10 cellular contexts compared by ENCODE assay signal in the genomic region with DNA sequence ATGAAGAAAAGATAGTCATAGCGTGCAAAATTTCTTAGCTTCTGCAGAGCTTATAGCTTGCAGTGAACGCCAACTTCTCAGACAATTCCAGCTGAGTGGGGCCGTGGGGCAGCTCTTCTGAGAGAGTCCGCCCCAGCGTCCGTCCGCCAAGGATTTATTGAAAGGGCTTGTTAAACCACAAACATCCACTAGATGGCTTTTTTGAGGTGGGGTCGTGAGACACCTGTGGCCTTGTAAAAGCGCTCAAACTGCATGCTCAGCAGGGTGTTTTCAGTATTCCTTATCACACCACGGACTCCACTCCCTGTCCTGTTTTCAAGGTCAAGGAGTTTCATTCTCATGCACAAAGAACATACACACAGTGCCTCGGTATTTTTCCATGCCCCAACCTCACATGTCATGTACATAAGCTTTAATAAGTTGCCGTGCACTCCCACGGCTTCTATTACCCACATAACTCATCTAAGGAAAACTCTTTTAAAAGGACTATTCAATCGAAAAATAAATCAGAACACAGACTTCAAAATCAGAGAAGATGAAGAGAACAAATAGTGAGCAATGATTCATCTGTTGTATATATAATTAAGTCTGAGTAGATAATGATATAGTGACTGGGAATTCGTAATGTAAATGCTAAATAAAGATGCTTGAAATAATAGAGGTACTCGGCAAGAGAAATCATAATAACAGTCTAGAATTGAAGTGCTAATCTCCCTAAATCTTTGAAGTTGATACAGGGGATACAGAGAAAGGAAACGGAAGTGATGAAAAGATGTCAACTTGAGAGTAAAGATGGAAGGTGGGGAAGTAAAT. TPM values are rescaled to one million over a fixed set of nuclear protein-coding genes. Genes with fewer than 3 reads are reported as not detected.
DNase-seq lines count a peak whose midpoint lies in the region; ATAC-seq, FAIRE-seq and TF ChIP-seq lines count a peak whose summit lies in the region.
"Had no signal": no experiment of that assay in that cellular context is flagged by ENCODE, and none has a peak within 500 bp of the region (broad histone marks: within the 10 kb centered on the region; RNA-seq: fewer than 3 reads in every experiment).

No MANE protein-coding gene starts in this region.

- no peak overlapping the region for H3K27ac ChIP-seq in AG04450 (ENCODE audit: low read depth, low read length)
- no peak overlapping the region for H3K27ac ChIP-seq in HepG2 (ENCODE audit: extremely low read length, insufficient read depth, low read length)
- no peak overlapping the region for H3K27ac ChIP-seq in RWPE1

- H2AFZ ChIP-seq in HepG2 (ENCODE audit: low read length) = no peak overlapping the region

- no peaks in the 10 kb centered on the region for H3K9me3 ChIP-seq in AG04450 (ENCODE audit: control insufficient read depth, insufficient read depth, low read length)
- H3K9me3 ChIP-seq in HAP-1 = no peaks in the 10 kb centered on the region
- no peaks in the 10 kb centered on the region for H3K9me3 ChIP-seq in HepG2 (ENCODE audit: low read length)

- H3K27me3 ChIP-seq in AG04450 (ENCODE audit: control insufficient read depth, insufficient read depth, low read length) (no peaks in the 10 kb centered on the region), HAP-1 (ENCODE audit: low read depth) (no peaks in the 10 kb centered on the region; the same call in 1 of the 2 replicates), HepG2 (ENCODE audit: control insufficient read depth in 1 of 2, insufficient read depth in 2 of 2, low read length in 2 of 2) (no peaks in the 10 kb centered on the region)

- TF ChIP-seq POLR2A in HepG2 (IDR thresholded peaks at IDR 0.05; ENCODE audit: insufficient read depth in 1 of 2, low read depth in 2 of 2, low read length in 2 of 2) = no peak

- CTCF ChIA-PET in AG04450 (lab: Charles Lee) (interaction anchor here (0.5 to 1.6 kb wide), 9 partner anchors 13 to 513 kb away, joined by 3 to 6 read pairs (median 4); a partner anchor contains a TSS), HepG2 (lab: Yijun Ruan, JAX; ENCODE audit: low intra/inter-chr PET ratio, low total read pairs) (interaction anchor here (1.6 kb wide), 1 partner anchor 13 kb away, joined by 7 read pairs; no protein-coding TSS in a partner anchor), RWPE1 (lab: Yijun Ruan, JAX) (no interaction called here)

- H3K4me2 ChIP-seq in HepG2 (ENCODE audit: low read depth, low read length) = peak overlapping the region; percentile 76

- H3K79me2 ChIP-seq in HepG2 (ENCODE audit: insufficient read depth, low read length) = no peaks in the 10 kb centered on the region

- H3K9ac ChIP-seq in HepG2 (ENCODE audit: insufficient read depth, low read depth, low read length) = no peak overlapping the region

- H3K36me3 ChIP-seq in HAP-1 (replicated peaks) (no peaks in the 10 kb centered on the region), HepG2 (replicated peaks in 1 of 2; ENCODE audit: control insufficient read depth in 1 of 2, insufficient read depth in 2 of 2, low read length in 2 of 2) (no peaks in the 10 kb centered on the region)

- no peaks in the 10 kb centered on the region for H3K4me1 ChIP-seq in HAP-1
- H3K4me1 ChIP-seq in HepG2 (ENCODE audit: insufficient read depth, low read length) = peaks cover 19% of the 10 kb centered on the region

- 35% methylated on average over 11 of the region's 17 CpGs for WGBS in HepG2 (ENCODE audit: low lambda C conversion rate)

- POLR2A ChIA-PET in AG04450 (lab: Yijun Ruan, JAX) = interaction anchor here (0.6 to 1.3 kb wide), 2 partner anchors 14 to 784 kb away, joined by 3 to 6 read pairs; a partner anchor contains a TSS
- POLR2A ChIA-PET in HepG2 (lab: Yijun Ruan, JAX) = interaction anchor here (4.2 kb wide), 1 partner anchor 14 kb away, joined by 26 read pairs; a partner anchor contains a TSS
- POLR2A ChIA-PET in RWPE1 (lab: Yijun Ruan, JAX; ENCODE audit: low non-redundant PET) = no interaction called here

- peak; percentile 85 for ATAC-seq in HepG2

- no peak overlapping the region for H3K4me3 ChIP-seq in AG04450 (ENCODE audit: low read depth, low read length)
- no peak overlapping the region for H3K4me3 ChIP-seq in HAP-1
- H3K4me3 ChIP-seq in astrocyte of the spinal cord (ENCODE audit: low read depth, low read length) = no peak overlapping the region
- peak overlapping the region in 2 of 3 experiments; percentile 11 to 33; a peak in 2 of 6 replicates for H3K4me3 ChIP-seq in HepG2 (replicated peaks in 1 of 3; ENCODE audit: insufficient read depth in 1 of 3, low read depth in 2 of 3, low read length in 3 of 3)

- no TSS peak for BruUV-seq in HepG2 (replicated peaks; lab: Mats Ljungman, UMichigan)

- no peak for TF ChIP-seq EP300 in HepG2 (IDR thresholded peaks at IDR 0.05; ENCODE audit: low read depth in 2 of 2, low read length in 2 of 2)
- TF ChIP-seq EP300 in HepG2 (CRISPR knock-in tag; IDR thresholded peaks at IDR 0.05; ENCODE audit: borderline replicate concordance) = no peak

- peak; percentile 42 for TF ChIP-seq CTCF in AG04450 (IDR thresholded peaks at IDR 0.05; ENCODE audit: low read depth, low read length)
- peak; percentile 42 for TF ChIP-seq CTCF in astrocyte of the spinal cord (IDR thresholded peaks at IDR 0.05; ENCODE audit: low read depth, low read length)
- peak; percentile 72 for TF ChIP-seq CTCF in HepG2 (CRISPR knock-in tag; IDR thresholded peaks at IDR 0.05)
- TF ChIP-seq CTCF in RWPE1 (conservative IDR thresholded peaks at IDR 0.05; ENCODE audit: low read depth) = no peak
- TF ChIP-seq CTCF in GM10266 (IDR thresholded peaks at IDR 0.05; ENCODE audit: control insufficient read depth, insufficient read depth, low read depth, missing control alignments) = no peak

- intact Hi-C loops in HepG2 (cut with micrococcal nuclease; ENCODE audit: unreplicated experiment) = no loop called here

- H4K20me1 ChIP-seq in HepG2 (ENCODE audit: insufficient read depth, low read length) = no peaks in the 10 kb centered on the region

- FAIRE-seq in HepG2 (lab: Jason Lieb, UNC) = peak; percentile 73

- peak; percentile 20; the same call in 1 of the 2 replicates for TF ChIP-seq RAD21 in HepG2 (CRISPR knock-in tag; IDR thresholded peaks at IDR 0.05)

- in situ Hi-C loops in HAP-1 (cut with MboI; ENCODE audit: low sequenced_read_pairs) (no loop called here), astrocyte of the spinal cord (cut with HindIII; ENCODE audit: low sequenced_read_pairs) (no loop called here), HepG2 (cut with HindIII; ENCODE audit: extremely low pct_ligation_motif_present, low pct_unique_long_range_greater_than_20kb) (no loop called here)

- DNase-seq in AG04450 (ENCODE audit: low read depth, low spot score) (no peak), HAP-1 (ENCODE audit: low spot score in 2 of 2) (peak; percentile 49 to 65), astrocyte of the spinal cord (ENCODE audit: low read depth, low spot score) (no peak), HepG2 (ENCODE audit: low spot score) (peak; percentile 45), RWPE1 (ENCODE audit: low spot score) (no peak), GM10266 (ENCODE audit: extremely low spot score) (no peak), NCI-H128 (lab: John Stamatoyannopoulos, UW; ENCODE audit: unreplicated experiment) (no peak), NCI-H1092 treated with DMSO at 0.1 percent for 48 hours (lab: John Stamatoyannopoulos, UW) (no peak)
- DNase-seq: EL, naive B cell had no signal

RNA-seq across cellular contexts. Expression of gene WBP11, which starts 46.7 kb away (rescaled TPM):
- 13.2 and 16.5 TPM in 2 replicates for polyA plus RNA-seq in AG04450 (2011; rRNA removed)
- polyA minus RNA-seq in AG04450 (2011; rRNA and poly(A)+ RNA removed) = 7.7 and 9.9 TPM in 2 replicates
- 31.0 and 44.4 TPM in 2 replicates for total RNA-seq in HepG2 (2016; rRNA removed; fragmentation: Illumina TruSeq; extraction: Trizol)
- 6.5 and 7.2 TPM in 2 replicates for total RNA-seq in HepG2 (2016; cell fraction: cytosol; rRNA removed; fragmentation: Illumina TruSeq; extraction: Trizol; ENCODE audit: low read depth)
- 30.6 and 36.1 TPM in 2 replicates for total RNA-seq in HepG2 (2016; cell fraction: insoluble cytoplasmic fraction; rRNA removed; fragmentation: Illumina TruSeq; extraction: Trizol)
- 24.9 and 28.2 TPM in 2 replicates for total RNA-seq in HepG2 (2016; cell fraction: membrane; rRNA removed; fragmentation: Illumina TruSeq; extraction: Trizol)
- total RNA-seq in HepG2 (2016; cell fraction: nucleus; rRNA removed; fragmentation: Illumina TruSeq; extraction: Trizol) = 27.7 and 30.7 TPM in 2 replicates
- polyA plus RNA-seq in HepG2 (2011; rRNA removed) = 6.6 and 7.6 TPM in 2 replicates
- polyA plus RNA-seq in HepG2 (2011; cell fraction: cytosol; rRNA removed) = 3.2 and 3.3 TPM in 2 replicates
- polyA plus RNA-seq in HepG2 (2011; cell fraction: nucleus; rRNA removed) = 5.2 and 5.6 TPM in 2 replicates
- 17.5 and 40.2 TPM in 2 replicates for polyA plus RNA-seq in HepG2 (2012)
- 10.8 and 13.6 TPM in 2 replicates for polyA plus RNA-seq in HepG2 (2016; cell fraction: cytosol; fragmentation: Illumina TruSeq; extraction: Trizol; ENCODE audit: low read depth)
- polyA plus RNA-seq in HepG2 (2016; cell fraction: insoluble cytoplasmic fraction; fragmentation: Illumina TruSeq; extraction: Trizol; ENCODE audit: low read depth) = 52.7 and 58.9 TPM in 2 replicates
- polyA plus RNA-seq in HepG2 (2016; cell fraction: membrane; fragmentation: Illumina TruSeq; extraction: Trizol; ENCODE audit: low read depth) = 25.3 and 27.1 TPM in 2 replicates
- polyA plus RNA-seq in HepG2 (2016; cell fraction: nucleus; fragmentation: Illumina TruSeq; extraction: Trizol; ENCODE audit: insufficient read depth, low read depth) = 39.7 and 45.9 TPM in 2 replicates
- polyA minus RNA-seq in HepG2 (2011; rRNA and poly(A)+ RNA removed; ENCODE audit: low replicate concordance) = 4.2 and 9.5 TPM in 2 replicates
- 9.1 and 10.0 TPM in 2 replicates for polyA minus RNA-seq in HepG2 (2011; cell fraction: cytosol; rRNA and poly(A)+ RNA removed)
- polyA minus RNA-seq in HepG2 (2011; cell fraction: nucleus; rRNA and poly(A)+ RNA removed) = 26.1 and 28.3 TPM in 2 replicates

RNA-seq across cellular contexts. Expression of gene C12orf60, which starts 46.9 kb away (rescaled TPM):
- polyA plus RNA-seq in AG04450 (2011; rRNA removed) (0.57 and 1.0 TPM in 2 replicates), HepG2 (2011; rRNA removed) (0.55 and 0.69 TPM in 2 replicates)
- polyA minus RNA-seq in AG04450 (2011; rRNA and poly(A)+ RNA removed) = 0.35 and 0.46 TPM in 2 replicates
- 1.4 and 2.3 TPM in 2 replicates for total RNA-seq in HepG2 (2016; rRNA removed; fragmentation: Illumina TruSeq; extraction: Trizol)
- 0.20 and 0.35 TPM in 2 replicates for total RNA-seq in HepG2 (2016; cell fraction: cytosol; rRNA removed; fragmentation: Illumina TruSeq; extraction: Trizol; ENCODE audit: low read depth)
- total RNA-seq in HepG2 (2016; cell fraction: insoluble cytoplasmic fraction; rRNA removed; fragmentation: Illumina TruSeq; extraction: Trizol) = 1.1 and 1.5 TPM in 2 replicates
- total RNA-seq in HepG2 (2016; cell fraction: membrane; rRNA removed; fragmentation: Illumina TruSeq; extraction: Trizol) = 0.96 and 1.1 TPM in 2 replicates
- 1.1 and 1.5 TPM in 2 replicates for total RNA-seq in HepG2 (2016; cell fraction: nucleus; rRNA removed; fragmentation: Illumina TruSeq; extraction: Trizol)
- polyA plus RNA-seq in HepG2 (2011; cell fraction: cytosol; rRNA removed) = 0.48 and 0.67 TPM in 2 replicates
- polyA plus RNA-seq in HepG2 (2011; cell fraction: nucleus; rRNA removed) = 0.16 and 0.23 TPM in 2 replicates
- polyA plus RNA-seq in HepG2 (2012) = 1.2 and 1.5 TPM in 2 replicates
- 0.35 and 0.53 TPM in 2 replicates for polyA plus RNA-seq in HepG2 (2016; cell fraction: cytosol; fragmentation: Illumina TruSeq; extraction: Trizol; ENCODE audit: low read depth)
- 1.7 and 2.0 TPM in 2 replicates for polyA plus RNA-seq in HepG2 (2016; cell fraction: insoluble cytoplasmic fraction; fragmentation: Illumina TruSeq; extraction: Trizol; ENCODE audit: low read depth)
- polyA plus RNA-seq in HepG2 (2016; cell fraction: membrane; fragmentation: Illumina TruSeq; extraction: Trizol; ENCODE audit: low read depth) = 0.50 and 0.56 TPM in 2 replicates
- polyA plus RNA-seq in HepG2 (2016; cell fraction: nucleus; fragmentation: Illumina TruSeq; extraction: Trizol; ENCODE audit: insufficient read depth, low read depth) = 1.4 and 1.8 TPM in 2 replicates
- polyA minus RNA-seq in HepG2 (2011; rRNA and poly(A)+ RNA removed; ENCODE audit: low replicate concordance) = 0.33 and 0.72 TPM in 2 replicates
- polyA minus RNA-seq in HepG2 (2011; cell fraction: cytosol; rRNA and poly(A)+ RNA removed) = 0.49 and 0.53 TPM in 2 replicates
- 0.37 and 0.52 TPM in 2 replicates for polyA minus RNA-seq in HepG2 (2011; cell fraction: nucleus; rRNA and poly(A)+ RNA removed)

RNA-seq across cellular contexts. Expression of gene SMCO3, which starts 57.4 kb away (rescaled TPM):
- polyA plus RNA-seq in AG04450 (2011; rRNA removed) (0.05 TPM in 1 of 2 replicates, not detected in the other), HepG2 (2011; rRNA removed) (0.14 and 0.29 TPM in 2 replicates)
- polyA minus RNA-seq in AG04450 (2011; rRNA and poly(A)+ RNA removed) = not detected in 2 replicates
- 0.11 and 0.42 TPM in 2 replicates for total RNA-seq in HepG2 (2016; rRNA removed; fragmentation: Illumina TruSeq; extraction: Trizol)
- not detected in 2 replicates for total RNA-seq in HepG2 (2016; cell fraction: cytosol; rRNA removed; fragmentation: Illumina TruSeq; extraction: Trizol; ENCODE audit: low read depth)
- total RNA-seq in HepG2 (2016; cell fraction: insoluble cytoplasmic fraction; rRNA removed; fragmentation: Illumina TruSeq; extraction: Trizol) = 0.25 and 0.30 TPM in 2 replicates
- total RNA-seq in HepG2 (2016; cell fraction: membrane; rRNA removed; fragmentation: Illumina TruSeq; extraction: Trizol) = 0.09 TPM in 1 of 2 replicates, not detected in the other
- 0.65 and 0.78 TPM in 2 replicates for total RNA-seq in HepG2 (2016; cell fraction: nucleus; rRNA removed; fragmentation: Illumina TruSeq; extraction: Trizol)
- polyA plus RNA-seq in HepG2 (2011; cell fraction: cytosol; rRNA removed) = 0.07 and 0.18 TPM in 2 replicates
- 0.10 and 0.26 TPM in 2 replicates for polyA plus RNA-seq in HepG2 (2011; cell fraction: nucleus; rRNA removed)
- 0.31 and 0.62 TPM in 2 replicates for polyA plus RNA-seq in HepG2 (2012)
- 0.05 TPM in 1 of 2 replicates, not detected in the other for polyA plus RNA-seq in HepG2 (2016; cell fraction: cytosol; fragmentation: Illumina TruSeq; extraction: Trizol; ENCODE audit: low read depth)
- polyA plus RNA-seq in HepG2 (2016; cell fraction: insoluble cytoplasmic fraction; fragmentation: Illumina TruSeq; extraction: Trizol; ENCODE audit: low read depth) = 0.11 and 0.22 TPM in 2 replicates
- polyA plus RNA-seq in HepG2 (2016; cell fraction: membrane; fragmentation: Illumina TruSeq; extraction: Trizol; ENCODE audit: low read depth) = not detected in 2 replicates
- polyA plus RNA-seq in HepG2 (2016; cell fraction: nucleus; fragmentation: Illumina TruSeq; extraction: Trizol; ENCODE audit: insufficient read depth, low read depth) = 0.64 and 0.79 TPM in 2 replicates
- not detected in 2 replicates for polyA minus RNA-seq in HepG2 (2011; rRNA and poly(A)+ RNA removed; ENCODE audit: low replicate concordance)
- 0.30 TPM in 1 of 2 replicates, not detected in the other for polyA minus RNA-seq in HepG2 (2011; cell fraction: cytosol; rRNA and poly(A)+ RNA removed)
- 1.6 and 2.1 TPM in 2 replicates for polyA minus RNA-seq in HepG2 (2011; cell fraction: nucleus; rRNA and poly(A)+ RNA removed)

Comparison
In these comparisons a context has a peak if more than half of its experiments do, and no peak if none do; other contexts are left out.
1. DNase-seq: peak in HAP-1 (2 of 2) and HepG2 (single experiment); none in AG04450 (single experiment), astrocyte of the spinal cord (single experiment), RWPE1 (single experiment), GM10266 (single experiment), NCI-H128 (single experiment) and NCI-H1092 treated with DMSO at 0.1 percent for 48 hours (single experiment).
2. H3K4me3 ChIP-seq: peak in HepG2 (2 of 3); none in AG04450 (single experiment), HAP-1 (single experiment) and astrocyte of the spinal cord (single experiment).
3. CTCF ChIP-seq: peak in AG04450 (single experiment), astrocyte of the spinal cord (single experiment) and HepG2 (single experiment); none in RWPE1 (single experiment) and GM10266 (single experiment).